ENCODE assay signal across 1 cellular context in the genomic region with DNA sequence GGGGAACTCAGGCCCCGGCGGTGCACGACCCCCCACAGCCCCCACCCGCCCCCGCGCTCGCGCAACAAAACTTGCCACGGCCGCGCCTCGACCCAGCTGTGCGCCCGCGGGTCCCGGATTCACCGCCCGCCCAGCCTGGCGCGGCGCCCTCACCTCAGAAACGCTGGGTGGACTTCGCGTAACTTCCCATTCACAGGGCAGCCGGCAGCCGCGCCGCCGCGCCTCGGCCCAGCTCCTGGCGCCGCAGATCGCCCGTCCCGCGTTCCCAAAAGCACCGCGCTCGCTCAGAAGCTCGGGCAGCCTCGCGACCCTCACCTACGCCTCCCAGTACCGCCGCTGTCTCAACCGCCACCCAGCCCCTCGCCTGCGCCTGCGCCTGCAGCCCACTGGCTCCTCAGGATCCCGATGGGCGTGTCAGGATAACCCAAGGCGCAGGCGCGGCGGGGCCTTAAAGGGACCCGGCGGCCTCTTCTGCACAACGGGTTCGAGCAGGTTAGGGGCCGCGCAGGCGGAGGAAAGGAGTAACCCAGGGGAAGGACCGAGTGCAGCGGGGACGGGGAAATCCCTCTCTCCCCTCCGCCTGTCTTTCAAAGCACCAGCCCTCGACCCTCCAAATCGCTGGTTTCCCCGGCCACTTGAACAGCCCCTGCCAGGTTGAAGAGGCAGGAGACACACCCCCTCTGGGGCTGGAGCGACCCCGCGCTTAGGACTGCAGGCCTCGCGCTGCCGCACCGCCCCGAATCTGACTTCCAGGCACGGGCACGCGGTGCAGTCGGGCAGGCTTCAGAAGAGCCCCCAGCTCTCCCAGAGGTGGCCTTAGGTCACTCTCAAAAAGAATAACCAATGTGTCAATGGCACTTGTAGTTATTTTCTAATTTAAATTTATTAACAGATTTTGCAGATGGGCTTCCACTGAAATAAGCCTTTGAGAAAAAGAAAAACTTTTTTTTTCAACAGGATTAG.
TF ChIP-seq lines count a peak whose summit lies in the region.

TSS of gene NBPF1 (minus strand) at position 380 of the 963 bp plus-strand sequence.

TF ChIP-seq in K562, 482 proteins besides CTCF, POLR2A, EP300 and RAD21 (continued from another document and continues in another):
- TF ChIP-seq MGA (IDR thresholded peaks at IDR 0.05) (no peak), MTA3 (IDR thresholded peaks at IDR 0.05; ENCODE audit: borderline replicate concordance) (no peak), TRIM24 (IDR thresholded peaks at IDR 0.05) (no peak), GATA2 (CRISPR knock-in tag; IDR thresholded peaks at IDR 0.05) (no peak), NR1H2 (CRISPR knock-in tag; IDR thresholded peaks at IDR 0.05) (no peak), ZNF212 (CRISPR knock-in tag; IDR thresholded peaks at IDR 0.05) (peak; percentile 86; the same call in 1 of the 2 replicates), FOXP1 (CRISPR knock-in tag; IDR thresholded peaks at IDR 0.05) (peak; percentile 97), MITF (IDR thresholded peaks at IDR 0.05) (no peak), ETV6 (IDR thresholded peaks at IDR 0.05; ENCODE audit: borderline replicate concordance in 1 of 2, low read depth in 2 of 2, low read length in 1 of 2) (no peak), ETV6 (CRISPR knock-in tag; IDR thresholded peaks at IDR 0.05; ENCODE audit: borderline replicate concordance) (no peak), ZNF274 (IDR thresholded peaks at IDR 0.05; ENCODE audit: borderline replicate concordance, low read depth, low read length) (peak; percentile 63; the same call in 1 of the 2 replicates), USF2 (CRISPR knock-in tag; IDR thresholded peaks at IDR 0.05) (no peak), DNMT1 (IDR thresholded peaks at IDR 0.05) (no peak), RBM14 (IDR thresholded peaks at IDR 0.05; ENCODE audit: borderline replicate concordance, insufficient read depth, low read depth, low read length) (peak; percentile 98), THAP7 (CRISPR knock-in tag; IDR thresholded peaks at IDR 0.05) (no peak), ZNF134 (CRISPR knock-in tag; conservative IDR thresholded peaks at IDR 0.05) (peak; percentile 55)
- TF ChIP-seq, protein P1, sequence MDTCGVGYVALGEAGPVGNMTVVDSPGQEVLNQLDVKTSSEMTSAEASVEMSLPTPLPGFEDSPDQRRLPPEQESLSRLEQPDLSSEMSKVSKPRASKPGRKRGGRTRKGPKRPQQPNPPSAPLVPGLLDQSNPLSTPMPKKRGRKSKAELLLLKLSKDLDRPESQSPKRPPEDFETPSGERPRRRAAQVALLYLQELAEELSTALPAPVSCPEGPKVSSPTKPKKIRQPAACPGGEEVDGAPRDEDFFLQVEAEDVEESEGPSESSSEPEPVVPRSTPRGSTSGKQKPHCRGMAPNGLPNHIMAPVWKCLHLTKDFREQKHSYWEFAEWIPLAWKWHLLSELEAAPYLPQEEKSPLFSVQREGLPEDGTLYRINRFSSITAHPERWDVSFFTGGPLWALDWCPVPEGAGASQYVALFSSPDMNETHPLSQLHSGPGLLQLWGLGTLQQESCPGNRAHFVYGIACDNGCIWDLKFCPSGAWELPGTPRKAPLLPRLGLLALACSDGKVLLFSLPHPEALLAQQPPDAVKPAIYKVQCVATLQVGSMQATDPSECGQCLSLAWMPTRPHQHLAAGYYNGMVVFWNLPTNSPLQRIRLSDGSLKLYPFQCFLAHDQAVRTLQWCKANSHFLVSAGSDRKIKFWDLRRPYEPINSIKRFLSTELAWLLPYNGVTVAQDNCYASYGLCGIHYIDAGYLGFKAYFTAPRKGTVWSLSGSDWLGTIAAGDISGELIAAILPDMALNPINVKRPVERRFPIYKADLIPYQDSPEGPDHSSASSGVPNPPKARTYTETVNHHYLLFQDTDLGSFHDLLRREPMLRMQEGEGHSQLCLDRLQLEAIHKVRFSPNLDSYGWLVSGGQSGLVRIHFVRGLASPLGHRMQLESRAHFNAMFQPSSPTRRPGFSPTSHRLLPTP (IDR thresholded peaks at IDR 0.05; ENCODE audit: borderline replicate concordance, extremely low read depth, insufficient read length), result no peak
- TF ChIP-seq, protein P2, sequence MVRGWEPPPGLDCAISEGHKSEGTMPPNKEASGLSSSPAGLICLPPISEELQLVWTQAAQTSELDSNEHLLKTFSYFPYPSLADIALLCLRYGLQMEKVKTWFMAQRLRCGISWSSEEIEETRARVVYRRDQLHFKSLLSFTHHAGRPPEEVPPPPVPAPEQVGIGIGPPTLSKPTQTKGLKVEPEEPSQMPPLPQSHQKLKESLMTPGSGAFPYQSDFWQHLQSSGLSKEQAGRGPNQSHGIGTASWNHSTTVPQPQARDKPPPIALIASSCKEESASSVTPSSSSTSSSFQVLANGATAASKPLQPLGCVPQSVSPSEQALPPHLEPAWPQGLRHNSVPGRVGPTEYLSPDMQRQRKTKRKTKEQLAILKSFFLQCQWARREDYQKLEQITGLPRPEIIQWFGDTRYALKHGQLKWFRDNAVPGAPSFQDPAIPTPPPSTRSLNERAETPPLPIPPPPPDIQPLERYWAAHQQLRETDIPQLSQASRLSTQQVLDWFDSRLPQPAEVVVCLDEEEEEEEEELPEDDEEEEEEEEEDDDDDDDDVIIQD (CRISPR knock-in tag; IDR thresholded peaks at IDR 0.05), result peak; percentile 79
- TF ChIP-seq, protein P3, sequence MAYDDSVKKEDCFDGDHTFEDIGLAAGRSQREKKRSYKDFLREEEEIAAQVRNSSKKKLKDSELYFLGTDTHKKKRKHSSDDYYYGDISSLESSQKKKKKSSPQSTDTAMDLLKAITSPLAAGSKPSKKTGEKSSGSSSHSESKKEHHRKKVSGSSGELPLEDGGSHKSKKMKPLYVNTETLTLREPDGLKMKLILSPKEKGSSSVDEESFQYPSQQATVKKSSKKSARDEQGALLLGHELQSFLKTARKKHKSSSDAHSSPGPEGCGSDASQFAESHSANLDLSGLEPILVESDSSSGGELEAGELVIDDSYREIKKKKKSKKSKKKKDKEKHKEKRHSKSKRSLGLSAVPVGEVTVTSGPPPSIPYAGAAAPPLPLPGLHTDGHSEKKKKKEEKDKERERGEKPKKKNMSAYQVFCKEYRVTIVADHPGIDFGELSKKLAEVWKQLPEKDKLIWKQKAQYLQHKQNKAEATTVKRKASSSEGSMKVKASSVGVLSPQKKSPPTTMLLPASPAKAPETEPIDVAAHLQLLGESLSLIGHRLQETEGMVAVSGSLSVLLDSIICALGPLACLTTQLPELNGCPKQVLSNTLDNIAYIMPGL (CRISPR knock-in tag; IDR thresholded peaks at IDR 0.05), result peak; percentile 73
